ENCODE assay signal across 8 cellular contexts in genomic region chr13:97344250-97345175, GRCh38.
DNase-seq lines count a peak whose midpoint lies in the region; ATAC-seq lines count a peak whose summit lies in the region.

No MANE protein-coding gene starts in this region.

- no peak overlapping the region for H3K14ac ChIP-seq in mesenchymal stem cell (ENCODE audit: low read length in 2 of 2)

- H3K36me3 ChIP-seq in mesenchymal stem cell (ENCODE audit: control insufficient read depth in 1 of 2, insufficient read depth in 2 of 2, low read depth in 1 of 2, low read length in 2 of 2) = peaks cover 27 to 38% of the 10 kb centered on the region in 2 experiments

- 58% methylated on average over 4 of the region's 5 CpGs for WGBS in mesenchymal stem cell

- no peak overlapping the region for H3K27ac Mint-ChIP-seq in effector memory CD8-positive, alpha-beta T cell

- H2AFZ ChIP-seq in mesenchymal stem cell (ENCODE audit: low read depth, low read length) = no peak overlapping the region

- H4K8ac ChIP-seq in mesenchymal stem cell (ENCODE audit: low read length) = no peak overlapping the region

- peak overlapping the region; percentile 5 for H3K27ac ChIP-seq in mesenchymal stem cell (ENCODE audit: low read length, poor library complexity, severe bottlenecking)

- H3K4me2 ChIP-seq in mesenchymal stem cell (ENCODE audit: low read length, poor library complexity, severe bottlenecking) = no peak overlapping the region

- H4K91ac ChIP-seq in mesenchymal stem cell (ENCODE audit: low read length) = no peak overlapping the region

- no peak overlapping the region for H3K23ac ChIP-seq in mesenchymal stem cell (ENCODE audit: low read length in 2 of 2)

- H3K9me3 ChIP-seq in mesenchymal stem cell (ENCODE audit: control insufficient read depth, low read length) = no peaks in the 10 kb centered on the region

- H3K4me3 Mint-ChIP-seq in effector memory CD8-positive, alpha-beta T cell = no peak overlapping the region

- DNase-seq in activated gamma-delta T cell treated with Interleukin-2 at 50 U/mL for 16 hours = peak; percentile 35
- no peak for DNase-seq in activated gamma-delta T cell (lab: John Stamatoyannopoulos, UW)
- DNase-seq in NCI-H1930 (lab: John Stamatoyannopoulos, UW) = peak; percentile 11 to 46
- DNase-seq in activated CD4-positive, alpha-beta T cell treated with anti-CD3 and anti-CD28 coated beads for 48 hours = peak; percentile 67
- DNase-seq in effector memory CD8-positive, alpha-beta T cell = peak; percentile 23
- peak; percentile 70 for DNase-seq in mesenchymal stem cell
- peak; percentile 56 for DNase-seq in stromal cell of bone marrow (ENCODE audit: low read depth)

- no peak overlapping the region for H2AK5ac ChIP-seq in mesenchymal stem cell (ENCODE audit: low read length, severe bottlenecking)

- peak overlapping the region; percentile 27 for H3K9ac ChIP-seq in mesenchymal stem cell (ENCODE audit: low read length)

- no peaks in the 10 kb centered on the region for H3K4me1 ChIP-seq in mesenchymal stem cell (ENCODE audit: control insufficient read depth, insufficient read depth, low read depth, low read length)

- no peak overlapping the region for H2BK120ac ChIP-seq in mesenchymal stem cell (ENCODE audit: low read depth, low read length)

- H2BK12ac ChIP-seq in mesenchymal stem cell (ENCODE audit: low read length in 2 of 2) = no peak overlapping the region

- H3K79me1 ChIP-seq in mesenchymal stem cell (replicated peaks; ENCODE audit: low read length, poor library complexity, severe bottlenecking) = peaks cover 23% of the 10 kb centered on the region

- no peak overlapping the region for H3K18ac ChIP-seq in mesenchymal stem cell (ENCODE audit: low read depth in 1 of 2, low read length in 2 of 2)

- H3K36me3 Mint-ChIP-seq in effector memory CD8-positive, alpha-beta T cell (ENCODE audit: insufficient read depth) = peaks cover 13% of the 10 kb centered on the region

- H3K4ac ChIP-seq in mesenchymal stem cell (ENCODE audit: low read depth in 1 of 2, low read length in 2 of 2) = no peak overlapping the region

- H2BK5ac ChIP-seq in mesenchymal stem cell (ENCODE audit: low read depth, low read length, poor library complexity, severe bottlenecking) = no peak overlapping the region

- no peaks in the 10 kb centered on the region for H3K27me3 Mint-ChIP-seq in effector memory CD8-positive, alpha-beta T cell

- ATAC-seq in HG02623 (IDR thresholded peaks at IDR 0.05; ENCODE audit: unreplicated experiment) = peak; percentile 71
- ATAC-seq in effector memory CD8-positive, alpha-beta T cell (replicated peaks) = peak; percentile 53

- H3K27me3 ChIP-seq in mesenchymal stem cell (ENCODE audit: control insufficient read depth in 1 of 2, insufficient read depth in 1 of 2, low read length in 2 of 2) = no peaks in the 10 kb centered on the region

- no peaks in the 10 kb centered on the region for H3K9me3 Mint-ChIP-seq in effector memory CD8-positive, alpha-beta T cell

- H3K4me3 ChIP-seq in mesenchymal stem cell (ENCODE audit: insufficient read depth in 1 of 2, low read depth in 1 of 2, low read length in 2 of 2) = no peak overlapping the region

- H2BK15ac ChIP-seq in mesenchymal stem cell (ENCODE audit: low read depth, poor library complexity, severe bottlenecking) = no peak overlapping the region

- peaks cover 0 to 7% of the 10 kb centered on the region in 2 donors for H3K4me1 Mint-ChIP-seq in effector memory CD8-positive, alpha-beta T cell (ENCODE audit: low read depth in 2 of 2)
